ENCODE assay signal across 1 cellular context in genomic region chr2:68715353-68716041, GRCh38.
TF ChIP-seq lines count a peak whose summit lies in the region.

No MANE protein-coding gene starts in this region.

TF ChIP-seq in K562, 482 proteins besides CTCF, POLR2A, EP300 and RAD21 (continued from another document):
- TF ChIP-seq USF1 (CRISPR knock-in tag; IDR thresholded peaks at IDR 0.05) (peak; percentile 71), RCOR1 (IDR thresholded peaks at IDR 0.05; ENCODE audit: borderline replicate concordance in 1 of 2, low read depth in 2 of 2, low read length in 2 of 2) (peak in 1 of 2 experiments; percentile 28; a peak in 1 of 4 replicates), POLR2AphosphoS2 (IDR thresholded peaks at IDR 0.05; ENCODE audit: low read length) (no peak), JUND (IDR thresholded peaks at IDR 0.05; ENCODE audit: borderline replicate concordance, low read depth, low read length) (0 out of 2 replicates have a peak, but pooled peaks have one; percentile 10), JUND (tag; IDR thresholded peaks at IDR 0.05; ENCODE audit: borderline replicate concordance, low read depth, low read length) (no peak), CTBP1 (IDR thresholded peaks at IDR 0.05; ENCODE audit: borderline replicate concordance) (peak; percentile 45; the same call in 1 of the 2 replicates), MNT (conservative IDR thresholded peaks at IDR 0.05) (0 out of 4 replicates have a peak, but pooled peaks of 1 of the 2 experiments have one; percentile 19), TFE3 (CRISPR knock-in tag; IDR thresholded peaks at IDR 0.05) (peak; percentile 55), ZNF408 (CRISPR knock-in tag; IDR thresholded peaks at IDR 0.05; ENCODE audit: low read depth) (no peak), SMC3 (conservative IDR thresholded peaks at IDR 0.05; ENCODE audit: insufficient read depth, low read depth, low read length) (peak; percentile 86), RAD51 (IDR thresholded peaks at IDR 0.05; ENCODE audit: borderline replicate concordance, low read depth) (peak; percentile 65; the same call in 1 of the 2 replicates), NFYB (IDR thresholded peaks at IDR 0.05; ENCODE audit: extremely low read depth, insufficient read length) (peak; percentile 36), OTX1 (CRISPR knock-in tag; IDR thresholded peaks at IDR 0.05) (no peak), ZBTB11 (CRISPR knock-in tag; IDR thresholded peaks at IDR 0.05) (no peak), BHLHE40 (IDR thresholded peaks at IDR 0.05; ENCODE audit: low read length) (peak; percentile 31; the same call in 1 of the 2 replicates), RERE (CRISPR knock-in tag; IDR thresholded peaks at IDR 0.05; ENCODE audit: borderline replicate concordance) (no peak), DEAF1 (CRISPR knock-in tag; IDR thresholded peaks at IDR 0.05) (peak; percentile 29; the same call in 1 of the 2 replicates)
